9 cellular contexts compared by ENCODE assay signal in the genomic region with DNA sequence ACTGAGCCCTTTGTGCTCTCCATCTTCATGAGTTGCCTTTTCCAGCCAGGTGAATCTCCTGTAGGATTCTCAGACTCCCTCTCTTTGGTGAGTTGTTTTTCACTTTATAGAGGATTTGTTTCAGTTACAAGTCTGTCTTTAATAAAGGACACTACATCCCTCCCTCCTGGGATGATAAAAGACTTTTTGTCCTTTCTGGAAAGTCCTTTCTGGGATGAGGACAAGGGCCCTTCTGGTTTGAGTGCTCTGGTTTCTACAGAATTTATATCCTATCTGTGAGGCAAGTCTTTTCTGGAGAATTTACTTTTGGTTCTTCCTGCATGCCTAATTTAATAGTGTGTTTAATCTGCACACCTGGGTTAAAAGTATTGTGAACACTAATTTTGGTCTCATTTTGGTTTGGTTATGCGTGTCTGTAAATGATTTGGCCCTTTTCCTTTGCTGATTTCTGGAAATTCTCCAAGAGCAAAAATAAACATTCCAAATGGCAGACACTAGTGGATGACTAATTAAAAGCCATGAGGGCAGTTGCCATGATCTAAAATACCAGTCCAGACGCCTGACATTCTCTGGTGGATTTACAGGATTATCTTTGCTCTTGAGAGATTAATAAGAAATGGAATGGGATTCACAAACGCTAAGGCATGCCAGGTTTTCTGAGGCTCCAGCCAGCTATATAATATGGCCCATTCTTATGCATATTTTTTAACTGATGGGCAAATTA. TPM values are rescaled to one million over a fixed set of nuclear protein-coding genes. Genes with fewer than 3 reads are reported as not detected.
DNase-seq lines count a peak whose midpoint lies in the region; ATAC-seq and TF ChIP-seq lines count a peak whose summit lies in the region.
"Had no signal": no experiment of that assay in that cellular context is flagged by ENCODE, and none has a peak within 500 bp of the region (broad histone marks: within the 10 kb centered on the region; RNA-seq: fewer than 3 reads in every experiment).

No MANE protein-coding gene starts in this region.

- in situ Hi-C loops in astrocyte of the spinal cord (cut with HindIII; ENCODE audit: low sequenced_read_pairs), result no loop called here

- H3K27ac ChIP-seq in substantia nigra (ENCODE audit: low read depth, low read length, poor library complexity, severe bottlenecking), result no peak overlapping the region

- no peak overlapping the region for H3K4me3 ChIP-seq in astrocyte of the spinal cord (ENCODE audit: low read depth, low read length)

- peak; percentile 52 for DNase-seq in AG09319 (ENCODE audit: extremely low read depth, low read depth)
- peak; percentile 95 for DNase-seq in M059J (ENCODE audit: low read depth)
- DNase-seq in astrocyte of the spinal cord (ENCODE audit: low read depth, low spot score), result peak; percentile 66
- DNase-seq in kidney glomerular epithelial cell (lab: John Stamatoyannopoulos, UW), result peak; percentile 87
- DNase-seq in SW 1271 (lab: John Stamatoyannopoulos, UW), result no peak
- no peak for DNase-seq in substantia nigra (lab: John Stamatoyannopoulos, UW)
- no peak for DNase-seq in T-helper 1 cell
- DNase-seq: activated T-cell treated with anti-CD3 and anti-CD28 coated beads, Interleukin-2, amount 50 U/mL, for 24 hours had no signal

- no peak for ATAC-seq in HG02610 (IDR thresholded peaks at IDR 0.05; ENCODE audit: unreplicated experiment)

- TF ChIP-seq CTCF in AG09319 (IDR thresholded peaks at IDR 0.05; ENCODE audit: low read depth, low read length) (no peak), astrocyte of the spinal cord (IDR thresholded peaks at IDR 0.05; ENCODE audit: low read depth, low read length) (no peak)

RNA-seq across cellular contexts. Expression of a gene that starts 44.8 kb away (rescaled TPM):
- not detected in 2 replicates for total RNA-seq in M059J (2014; rRNA removed; shearing (Covaris generic))

Comparison
In these comparisons a context has a peak if more than half of its experiments do, and no peak if none do; other contexts are left out.
1. DNase-seq: peak in AG09319 (single experiment), M059J (single experiment), astrocyte of the spinal cord (single experiment) and kidney glomerular epithelial cell (single experiment); none in SW 1271 (0 of 2), substantia nigra (0 of 49) and T-helper 1 cell (0 of 5).